Comparison of ENCODE assay signal across 26 cellular contexts in the genomic region with DNA sequence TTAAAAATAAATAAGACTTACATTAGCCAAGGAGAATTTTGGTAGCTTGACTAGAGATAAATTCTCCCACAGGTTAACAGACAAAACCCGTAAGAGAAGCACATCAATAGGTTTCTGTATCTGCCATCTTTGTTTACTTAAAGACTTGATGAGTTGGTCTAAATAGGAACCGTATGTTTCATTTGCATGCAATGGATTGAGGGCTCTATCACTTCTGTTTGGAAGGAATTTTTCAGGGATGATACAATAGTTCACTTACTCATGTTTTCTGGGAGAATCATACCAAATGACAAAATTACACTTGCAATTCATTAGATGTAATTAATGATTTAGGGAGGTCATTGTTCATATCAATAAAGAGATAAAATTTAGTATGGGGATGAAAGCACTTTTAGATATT.
"Had no signal": no experiment of that assay in that cellular context is flagged by ENCODE, and none has a peak within 500 bp of the region (broad histone marks: within the 10 kb centered on the region; RNA-seq: fewer than 3 reads in every experiment).

No MANE protein-coding gene starts in this region.

- H3K4me1 Mint-ChIP-seq: activated B cell treated with CpG ODN at 0.5 μM for 24 hours; activated CD4-positive, alpha-beta T cell treated with anti-CD3 and anti-CD28 coated beads, Interleukin-2, amount 10 ng/mL, durations not matched to agents 24 days and 14 days; activated naive CD4-positive, alpha-beta T cell treated with anti-CD3 and anti-CD28 coated beads, Interleukin-2, amount 10 ng/mL, durations not matched to agents 7 days and 5 days; activated naive CD8-positive, alpha-beta T cell treated with anti-CD3 and anti-CD28 coated beads for 36 hours; T-cell had no signal

- DNase-seq: activated B cell treated with CpG ODN at 0.5 μM for 24 hours; activated CD4-positive, alpha-beta T cell treated with anti-CD3 and anti-CD28 coated beads for 1 hour; activated CD4-positive, alpha-beta T cell treated with anti-CD3 and anti-CD28 coated beads, Interleukin-2, amount 10 ng/mL, durations not matched to agents 24 days and 14 days; activated CD4-positive, alpha-beta T cell treated with anti-CD3 and anti-CD28 coated beads, Interleukin-2, amount 50 U/mL, for 48 hours; activated CD8-positive, alpha-beta memory T cell treated with anti-CD3 and anti-CD28 coated beads for 24 hours; activated gamma-delta T cell treated with Interleukin-2 at 50 U/mL for 16 hours; activated naive CD4-positive, alpha-beta T cell treated with anti-CD3 and anti-CD28 coated beads, Interleukin-2, amount 10 ng/mL, durations not matched to agents 7 days and 5 days; activated naive CD8-positive, alpha-beta T cell treated with anti-CD3 and anti-CD28 coated beads for 36 hours; activated T-cell treated with anti-CD3 and anti-CD28 coated beads, Interleukin-2, amount 50 U/mL, for 72 hours; brain microvascular endothelial cell; NCI-H1092; NCI-H1417; NCI-H1930; NCI-H2107; NCI-H2171 treated with DMSO at 0.1 percent for 48 hours; NCI-H226; NCI-H526; NCI-H82; RPMI8226; T-cell; T-helper 2 cell; T1000 had no signal

- H3K36me3 ChIP-seq: brain microvascular endothelial cell, cardiac muscle cell had no signal

- H3K27ac Mint-ChIP-seq: activated B cell treated with CpG ODN at 0.5 μM for 24 hours; activated CD4-positive, alpha-beta T cell treated with anti-CD3 and anti-CD28 coated beads, Interleukin-2, amount 10 ng/mL, durations not matched to agents 24 days and 14 days; activated naive CD4-positive, alpha-beta T cell treated with anti-CD3 and anti-CD28 coated beads, Interleukin-2, amount 10 ng/mL, durations not matched to agents 7 days and 5 days; activated naive CD8-positive, alpha-beta T cell treated with anti-CD3 and anti-CD28 coated beads for 36 hours; activated T-cell treated with anti-CD3 and anti-CD28 coated beads, Interleukin-2, amount 50 U/mL, for 72 hours; activated T-helper 2 cell treated with anti-CD3 and anti-CD28 coated beads, Interferon-gamma antibody, Interleukin-2, Interleukin-4, amounts not matched to agents 10 μg/mL and 5 μg/mL and 100 μg/mL, durations not matched to agents 14 hours and 24 hours and 36 hours; T-cell had no signal

- H3K4me3 Mint-ChIP-seq: activated B cell treated with CpG ODN at 0.5 μM for 24 hours; activated CD4-positive, alpha-beta T cell treated with anti-CD3 and anti-CD28 coated beads, Interleukin-2, amount 10 ng/mL, durations not matched to agents 24 days and 14 days; activated naive CD4-positive, alpha-beta T cell treated with anti-CD3 and anti-CD28 coated beads, Interleukin-2, amount 10 ng/mL, durations not matched to agents 7 days and 5 days; activated naive CD8-positive, alpha-beta T cell treated with anti-CD3 and anti-CD28 coated beads for 36 hours; activated T-cell treated with anti-CD3 and anti-CD28 coated beads, Interleukin-2, amount 50 U/mL, for 72 hours; T-cell had no signal

- ATAC-seq: activated T-cell treated with anti-CD3 and anti-CD28 coated beads, Interleukin-2, amount 50 U/mL, for 72 hours; Right ventricle myocardium inferior; T-cell had no signal

- H3K4me3 ChIP-seq: cardiac muscle cell, SK-N-MC had no signal

- H3K36me3 Mint-ChIP-seq: activated naive CD4-positive, alpha-beta T cell treated with anti-CD3 and anti-CD28 coated beads, Interleukin-2, amount 10 ng/mL, durations not matched to agents 7 days and 5 days; activated naive CD8-positive, alpha-beta T cell treated with anti-CD3 and anti-CD28 coated beads for 36 hours; T-cell had no signal

- H3K27me3 ChIP-seq: brain microvascular endothelial cell, cardiac muscle cell had no signal

- H3K27ac ChIP-seq: brain microvascular endothelial cell, cardiac muscle cell, SK-N-MC had no signal

- H3K27me3 Mint-ChIP-seq: activated B cell treated with CpG ODN at 0.5 μM for 24 hours; activated CD4-positive, alpha-beta T cell treated with anti-CD3 and anti-CD28 coated beads, Interleukin-2, amount 10 ng/mL, durations not matched to agents 24 days and 14 days; activated naive CD4-positive, alpha-beta T cell treated with anti-CD3 and anti-CD28 coated beads, Interleukin-2, amount 10 ng/mL, durations not matched to agents 7 days and 5 days had no signal
